Comparison of ENCODE assay signal across 1 cellular context in the genomic region with DNA sequence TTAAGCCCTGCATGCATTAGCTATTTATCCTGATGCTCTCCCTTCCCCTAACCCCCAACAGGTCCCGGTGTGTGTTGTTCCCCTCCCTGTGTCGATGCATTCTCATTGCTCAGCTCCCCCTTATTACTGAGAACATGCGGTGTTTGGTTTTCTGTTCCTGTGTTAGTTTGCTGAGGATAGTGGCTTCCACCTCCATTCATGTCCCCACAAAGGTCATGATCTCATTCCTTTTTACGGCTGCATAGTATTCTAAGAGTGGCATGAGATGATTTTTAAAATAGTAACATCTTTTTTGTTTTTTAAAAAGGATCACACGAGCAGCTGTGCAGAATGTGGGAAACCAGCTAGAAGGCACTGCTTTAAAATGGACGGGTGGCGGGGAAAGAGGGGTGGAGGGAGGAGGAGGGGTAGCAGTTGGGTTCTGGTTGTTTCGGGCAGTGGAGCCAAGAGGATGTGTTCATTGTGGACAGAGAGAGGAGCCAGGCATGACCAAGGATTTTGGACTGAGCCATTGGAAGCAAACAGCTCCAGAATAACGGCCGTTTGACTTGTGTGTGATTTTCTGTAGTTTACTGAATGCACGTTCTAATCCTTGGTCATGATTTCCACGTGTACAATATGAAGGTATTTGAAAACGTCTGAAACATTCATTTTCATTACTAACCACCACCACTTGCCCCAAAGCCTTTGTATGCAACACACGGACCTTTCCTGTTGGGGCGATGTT.
TF ChIP-seq lines count a peak whose summit lies in the region.

No MANE protein-coding gene starts in this region.

TF ChIP-seq in SK-N-SH treated with all-trans-retinoic acid at 6 μM for 48 hours, 23 proteins besides CTCF, POLR2A, EP300 and RAD21 (continued from another document):
- no peak for TF ChIP-seq TSHZ2 (CRISPR knock-in tag; IDR thresholded peaks at IDR 0.05)
- no peak for TF ChIP-seq ZNF8 (CRISPR knock-in tag; IDR thresholded peaks at IDR 0.05)
- TF ChIP-seq PPARA (CRISPR knock-in tag; IDR thresholded peaks at IDR 0.05; ENCODE audit: borderline replicate concordance) = no peak; the same call in 1 of the 2 replicates
- no peak for TF ChIP-seq ISL1 (CRISPR knock-in tag; IDR thresholded peaks at IDR 0.05)
- no peak for TF ChIP-seq CSRNP3 (CRISPR knock-in tag; IDR thresholded peaks at IDR 0.05)
- no peak for TF ChIP-seq ZFP3 (CRISPR knock-in tag; IDR thresholded peaks at IDR 0.05)
- no peak for TF ChIP-seq OSR1 (CRISPR knock-in tag; IDR thresholded peaks at IDR 0.05)
- no peak for TF ChIP-seq ZNF565 (CRISPR knock-in tag; conservative IDR thresholded peaks at IDR 0.05; ENCODE audit: low read depth)
